Comparison of ENCODE assay signal across 6 cellular contexts in genomic region chr12:132464304-132464703, GRCh38. TPM values are rescaled to one million over a fixed set of nuclear protein-coding genes. Genes with fewer than 3 reads are reported as not detected.
DNase-seq lines count a peak whose midpoint lies in the region; ATAC-seq, FAIRE-seq and TF ChIP-seq lines count a peak whose summit lies in the region.
"Not testable (repeated sequence)": the region's sequence is repeated elsewhere in the genome, so short reads cannot be mapped to it uniquely, and the experiment has no call there.

No MANE protein-coding gene starts in this region.

- H3K14ac ChIP-seq in H1 (ENCODE audit: insufficient read length); neuronal stem cell (ENCODE audit: low read length): not testable (repeated sequence)

- TF ChIP-seq EP300 in GM12878 (IDR thresholded peaks at IDR 0.05; ENCODE audit: borderline replicate concordance in 1 of 2, control insufficient read depth in 1 of 2, low read depth in 2 of 2, low read length in 2 of 2); H1 (IDR thresholded peaks at IDR 0.05; ENCODE audit: borderline replicate concordance in 1 of 2, low read depth in 2 of 2, low read length in 2 of 2): not testable (repeated sequence)

- H3K9me3 ChIP-seq in BLaER1; GM12878 (replicated peaks; ENCODE audit: control insufficient read depth, insufficient read depth, low read length); neuronal stem cell (replicated peaks in 1 of 2; ENCODE audit: control insufficient read depth in 2 of 2, insufficient read depth in 1 of 2, low read depth in 1 of 2, low read length in 2 of 2): not testable (repeated sequence)
- peaks cover 11 to 22% of the 10 kb centered on the region in 2 experiments; a peak in 3 of 4 replicates for H3K9me3 ChIP-seq in H1 (ENCODE audit: insufficient read depth in 2 of 2, low read depth in 1 of 2, low read length in 1 of 2)

- not testable (repeated sequence) for H3K9ac ChIP-seq in BLaER1; GM12878 (ENCODE audit: control insufficient read depth, insufficient read depth, low read length); H1 (replicated peaks in 1 of 4; ENCODE audit: extremely low read depth in 1 of 4, low read depth in 3 of 4, low read length in 3 of 4); neuronal stem cell (ENCODE audit: low read depth, low read length, poor library complexity)

- not testable (repeated sequence) for H4K8ac ChIP-seq in H1 (ENCODE audit: extremely low read depth, insufficient read depth, low read length); neuronal stem cell (ENCODE audit: low read depth, low read length)

- H2AFZ ChIP-seq in GM12878 (ENCODE audit: control insufficient read depth, low read depth, low read length); H1 (ENCODE audit: low read length); neuronal stem cell (ENCODE audit: low read length): not testable (repeated sequence)

- RAD21 ChIA-PET in GM12878 (lab: Charles Lee; ENCODE audit: unreplicated experiment): not testable (repeated sequence)

- H2BK20ac ChIP-seq in H1 (ENCODE audit: low read length): not testable (repeated sequence)

- not testable (repeated sequence) for H3K4me3 ChIP-seq in BLaER1; GM12878; H1 (ENCODE audit: extremely low read depth in 1 of 4, insufficient read depth in 2 of 4, low read depth in 3 of 4, low read length in 4 of 4)
- peak overlapping the region in 1 of 2 donors; percentile 38 for H3K4me3 ChIP-seq in neuronal stem cell (ENCODE audit: low read length in 2 of 2)

- not testable (repeated sequence) for H3K79me2 ChIP-seq in GM12878 (ENCODE audit: control insufficient read depth, insufficient read depth, low read length); H1 (ENCODE audit: control insufficient read depth in 1 of 2, insufficient read depth in 2 of 2, low read length in 2 of 2)

- not testable (repeated sequence) for TF ChIP-seq RAD21 in GM12878 (IDR thresholded peaks at IDR 0.05; ENCODE audit: insufficient read depth, low read depth, low read length); H1 (IDR thresholded peaks at IDR 0.05 in 1 of 2, conservative IDR thresholded peaks at IDR 0.05 in 1 of 2; ENCODE audit: low read depth in 2 of 2, low read length in 2 of 2)

- intact Hi-C loops in GM12878 (cut with micrococcal nuclease; ENCODE audit: unreplicated experiment): not testable (repeated sequence)

- not testable (repeated sequence) for H3K27ac ChIP-seq in BLaER1; GM12878 (ENCODE audit: control insufficient read depth, insufficient read depth); H1 (ENCODE audit: low read depth, low read length); neuronal stem cell (replicated peaks; ENCODE audit: low read length)

- BruUV-seq in GM12878 (replicated peaks; lab: Mats Ljungman, UMichigan): not testable (repeated sequence)

- H3K4me2 ChIP-seq in BLaER1: peak overlapping the region; percentile 85; the same call in 1 of the 2 replicates
- not testable (repeated sequence) for H3K4me2 ChIP-seq in GM12878 (ENCODE audit: control insufficient read depth, insufficient read depth); H1 (ENCODE audit: insufficient read depth in 1 of 2, low read depth in 2 of 2, low read length in 2 of 2); neuronal stem cell (ENCODE audit: insufficient read depth, low read length, poor library complexity, severe bottlenecking)

- H2AK5ac ChIP-seq in H1 (ENCODE audit: low read depth, low read length): peak overlapping the region; percentile 90; the same call in 1 of the 2 replicates
- H2AK5ac ChIP-seq in neuronal stem cell (ENCODE audit: low read depth, low read length): not testable (repeated sequence)

- H3K23ac ChIP-seq in H1 (ENCODE audit: insufficient read length): not testable (repeated sequence)
- H3K23ac ChIP-seq in neuronal stem cell (ENCODE audit: low read depth, low read length, poor library complexity): peak overlapping the region; percentile 16

- not testable (repeated sequence) for H4K91ac ChIP-seq in H1 (replicated peaks; ENCODE audit: insufficient read length, low read length); neuronal stem cell (ENCODE audit: low read depth, low read length, poor library complexity)

- not testable (repeated sequence) for DNase-seq in GM12891 (ENCODE audit: insufficient read length, low spot score); GM12878 (ENCODE audit: low read depth, low spot score); H1 (ENCODE audit: low read depth in 1 of 2, low spot score in 2 of 2); neuronal stem cell (ENCODE audit: low spot score); urothelium cell line (ENCODE audit: low spot score)

- not testable (repeated sequence) for TF ChIP-seq CTCF in GM12878 (IDR thresholded peaks at IDR 0.05 in 2 of 3, conservative IDR thresholded peaks at IDR 0.05 in 1 of 3; ENCODE audit: control insufficient read depth in 2 of 3, extremely low read depth in 1 of 3, insufficient read depth in 1 of 3, low read depth in 3 of 3, low read length in 3 of 3); H1 (IDR thresholded peaks at IDR 0.05; ENCODE audit: control extremely low read depth in 1 of 3, insufficient read depth in 1 of 3, low read depth in 1 of 3, low read length in 3 of 3)

- H4K20me1 ChIP-seq in BLaER1: peaks cover 13% of the 10 kb centered on the region; the same call in 1 of the 2 replicates
- H4K20me1 ChIP-seq in GM12878 (ENCODE audit: control insufficient read depth, insufficient read depth); H1 (replicated peaks in 1 of 2; ENCODE audit: control insufficient read depth in 1 of 2, insufficient read depth in 2 of 2, low read length in 2 of 2): not testable (repeated sequence)

- not testable (repeated sequence) for H3K18ac ChIP-seq in H1 (ENCODE audit: extremely low read depth, low read length); neuronal stem cell (ENCODE audit: low read length)

- not testable (repeated sequence) for H3K79me1 ChIP-seq in H1 (ENCODE audit: low read depth, low read length); neuronal stem cell (ENCODE audit: low read depth, low read length)

- not testable (repeated sequence) for ATAC-seq in GM12878

- H3K23me2 ChIP-seq in H1 (ENCODE audit: low read depth, low read length): peaks cover 13% of the 10 kb centered on the region; the same call in 1 of the 2 replicates

- H3K4ac ChIP-seq in H1 (replicated peaks; ENCODE audit: insufficient read length, low read depth, low read length); neuronal stem cell (ENCODE audit: low read length): not testable (repeated sequence)

- not testable (repeated sequence) for TF ChIP-seq POLR2A in GM12891 (IDR thresholded peaks at IDR 0.05; ENCODE audit: low read depth, low read length); GM12878 (IDR thresholded peaks at IDR 0.05; ENCODE audit: low read depth, low read length); H1 (IDR thresholded peaks at IDR 0.05; ENCODE audit: control extremely low read depth in 1 of 2, low read depth in 2 of 2, low read length in 2 of 2)

- peaks cover 67% of the 10 kb centered on the region for H3K4me1 ChIP-seq in BLaER1
- H3K4me1 ChIP-seq in GM12878 (ENCODE audit: control insufficient read depth, insufficient read depth, low read length); H1 (replicated peaks in 1 of 4; ENCODE audit: control insufficient read depth in 3 of 4, insufficient read depth in 4 of 4, low read length in 3 of 4): not testable (repeated sequence)
- H3K4me1 ChIP-seq in neuronal stem cell (ENCODE audit: control insufficient read depth in 2 of 2, insufficient read depth in 1 of 2, low read depth in 1 of 2, low read length in 2 of 2): peaks cover 0 to 13% of the 10 kb centered on the region in 2 donors

- CTCF ChIA-PET in GM12878 (lab: Yijun Ruan, JAX); H1 (lab: Charles Lee; ENCODE audit: partially characterized antibody): not testable (repeated sequence)

- H4K5ac ChIP-seq in H1 (ENCODE audit: insufficient read length, low read depth, low read length): not testable (repeated sequence)

- in situ Hi-C loops in GM12878 (cut with MboI): not testable (repeated sequence)

- SMC1A ChIA-PET in GM12878 (lab: Charles Lee; ENCODE audit: uncharacterized antibody, unreplicated experiment): not testable (repeated sequence)

- not testable (repeated sequence) for H2BK5ac ChIP-seq in H1 (ENCODE audit: low read depth, low read length); neuronal stem cell (ENCODE audit: low read length)

- peak; percentile 28 for FAIRE-seq in GM12891 (lab: Jason Lieb, UNC)
- peak; percentile 89 for FAIRE-seq in GM12878 (lab: Jason Lieb, UNC)
- not testable (repeated sequence) for FAIRE-seq in H1 (lab: Jason Lieb, UNC)
- FAIRE-seq in urothelium cell line (lab: Jason Lieb, UNC): peak; percentile 100

- not testable (repeated sequence) for H3K36me3 ChIP-seq in BLaER1; GM12878 (ENCODE audit: control insufficient read depth in 2 of 2, insufficient read depth in 2 of 2, low read length in 1 of 2); H1 (ENCODE audit: control insufficient read depth in 2 of 4, insufficient read depth in 4 of 4, low read length in 3 of 4); neuronal stem cell (replicated peaks in 1 of 2; ENCODE audit: control insufficient read depth in 2 of 2, insufficient read depth in 2 of 2, low read length in 2 of 2)

- not testable (repeated sequence) for H2BK120ac ChIP-seq in H1 (replicated peaks; ENCODE audit: low read depth, low read length); neuronal stem cell (ENCODE audit: low read depth, low read length)

- WGBS in GM12878 (ENCODE audit: insufficient coverage, insufficient replicate concordance, low lambda C conversion rate, missing lambda C conversion rate): 80% methylated on average over 5 of the region's 5 CpGs
- WGBS in H1 (ENCODE audit: extremely low coverage in 1 of 2, insufficient coverage in 1 of 2, insufficient read length in 1 of 2, insufficient replicate concordance in 2 of 2, low coverage in 1 of 2, low lambda C conversion rate in 2 of 2, missing lambda C conversion rate in 1 of 2), 2 experiments: 79% methylated on average over 5 of the region's 5 CpGs; no CpG with 5 or more reads in 1 of the 2 experiments
- WGBS in neuronal stem cell (ENCODE audit: extremely low coverage in 2 of 2, insufficient read length in 2 of 2, insufficient replicate concordance in 1 of 2), 2 donors: no CpG with 5 or more reads among the region's 5 CpGs

- H3K56ac ChIP-seq in H1 (replicated peaks; ENCODE audit: insufficient read length, low read depth, low read length): not testable (repeated sequence)

- not testable (repeated sequence) for H3K27me3 ChIP-seq in BLaER1; GM12878 (replicated peaks in 1 of 2; ENCODE audit: control insufficient read depth in 2 of 2, insufficient read depth in 2 of 2, low read length in 1 of 2); neuronal stem cell (ENCODE audit: control insufficient read depth in 3 of 3, insufficient read depth in 3 of 3, low read depth in 1 of 3, low read length in 3 of 3)
- peaks cover 27 to 62% (median 54%) of the 10 kb centered on the region in 4 experiments for H3K27me3 ChIP-seq in H1 (replicated peaks in 1 of 4; ENCODE audit: control insufficient read depth in 3 of 4, extremely low read depth in 1 of 4, insufficient read depth in 3 of 4, low read length in 3 of 4)

- H2BK15ac ChIP-seq in H1 (ENCODE audit: low read length): not testable (repeated sequence)
- peak overlapping the region; percentile 54 for H2BK15ac ChIP-seq in neuronal stem cell (ENCODE audit: low read length)

- H2BK12ac ChIP-seq in H1 (ENCODE audit: low read depth, low read length); neuronal stem cell (ENCODE audit: low read length): not testable (repeated sequence)

- POLR2A ChIA-PET in GM12878 (lab: Charles Lee); H1 (lab: Charles Lee; ENCODE audit: partially characterized antibody): not testable (repeated sequence)

RNA-seq across cellular contexts. Expression of gene FBRSL1, which starts 25.6 kb away (rescaled TPM):
- 14.6 TPM for polyA plus RNA-seq in GM12891 (2012; ENCODE audit: low read depth, missing spikeins)
- 30.6 and 38.6 TPM in 2 replicates for total RNA-seq in GM12878 (2013; cell fraction: nucleolus; rRNA removed)
- 4.5 and 6.3 TPM in 2 replicates for total RNA-seq in GM12878 (2014; rRNA removed)
- 2.0 and 6.7 TPM in 2 replicates for total RNA-seq in GM12878 (2014; rRNA removed; fragmentation: Illumina TruSeq; extraction: Trizol)
- total RNA-seq in GM12878 (2021): 53.4 and 55.1 TPM in 2 replicates
- 34.4 TPM for polyA plus RNA-seq in GM12878 (2011; ENCODE audit: low read depth)
- 0.40 and 0.81 TPM in 2 replicates for polyA plus RNA-seq in GM12878 (2011; rRNA removed)
- 2.6 and 7.9 TPM in 2 replicates for polyA plus RNA-seq in GM12878 (2011; cell fraction: cytosol; rRNA removed)
- polyA plus RNA-seq in GM12878 (2011; cell fraction: nucleus; rRNA removed): 17.0 and 38.4 TPM in 2 replicates
- 21.0 and 21.8 TPM in 2 replicates for polyA plus RNA-seq in GM12878 (2012)
- polyA plus RNA-seq in GM12878 (2014; fragmentation: Illumina TruSeq; extraction: Trizol): 1.1 and 12.3 TPM in 2 replicates
- polyA plus RNA-seq in GM12878 (2014; fragmentation: Nextera tagmentation; extraction: Ambion mirVana): under 1 TPM; 0.19 to 0.58 TPM
- 19.9 and 29.3 TPM in 2 replicates for polyA plus RNA-seq in GM12878 (2014; rRNA removed)
- 1 to 10 TPM; 1.4 to 1.9 TPM for polyA plus RNA-seq in GM12878 (2016; fragmentation: Nextera tagmentation; extraction: Ambion mirVana)
- 0.59 and 2.1 TPM in 2 replicates for polyA minus RNA-seq in GM12878 (2011; rRNA and poly(A)+ RNA removed)
- polyA minus RNA-seq in GM12878 (2011; cell fraction: cytosol; rRNA and poly(A)+ RNA removed): 7.5 and 13.1 TPM in 2 replicates
- 2.8 and 6.9 TPM in 2 replicates for polyA minus RNA-seq in GM12878 (2011; cell fraction: nucleus; rRNA and poly(A)+ RNA removed)
- 109 and 123 TPM in 2 replicates for total RNA-seq in H1 (2021; fragmentation: NEBNext Ultra II Directional; extraction: Animal tissue kit (Norgen Biotek cat#: 25700))
- 18.4 and 78.9 TPM in 2 replicates for polyA plus RNA-seq in H1 (2011; rRNA removed)
- polyA plus RNA-seq in H1 (2011; cell fraction: cytosol; rRNA removed): 13.8 TPM
- 51.7 TPM for polyA plus RNA-seq in H1 (2011; cell fraction: nucleus; rRNA removed)
- 70.6 to 100 TPM (median 74.4 TPM) in 4 replicates for polyA plus RNA-seq in H1 (2012, experiment 1 of 2)
- polyA plus RNA-seq in H1 (2012, experiment 2 of 2): 111 TPM
- 79.0 TPM for polyA plus RNA-seq in H1 (2013, experiment 1 of 2)
- polyA plus RNA-seq in H1 (2013, experiment 2 of 2): 73.0 TPM
- 1.7 and 39.3 TPM in 2 replicates for polyA minus RNA-seq in H1 (2011; rRNA and poly(A)+ RNA removed)
- 52.3 TPM for polyA minus RNA-seq in H1 (2011; cell fraction: cytosol; rRNA and poly(A)+ RNA removed)
- 28.5 TPM for polyA minus RNA-seq in H1 (2011; cell fraction: nucleus; rRNA and poly(A)+ RNA removed)
- 61.7 TPM for polyA plus RNA-seq in neuronal stem cell (2013, experiment 1 of 2)
- polyA plus RNA-seq in neuronal stem cell (2013, experiment 2 of 2): 70.1 TPM
